In genomic region chr13:99321709-99322108, GRCh38 we compare ENCODE assay signal across 11 cellular contexts. TPM values are rescaled to one million over a fixed set of nuclear protein-coding genes. Genes with fewer than 3 reads are reported as not detected.
DNase-seq lines count a peak whose midpoint lies in the region; ATAC-seq, FAIRE-seq and TF ChIP-seq lines count a peak whose summit lies in the region.
"Had no signal": no experiment of that assay in that cellular context is flagged by ENCODE, and none has a peak within 500 bp of the region (broad histone marks: within the 10 kb centered on the region; RNA-seq: fewer than 3 reads in every experiment).

No MANE protein-coding gene starts in this region.

- H3K9me3 Mint-ChIP-seq in activated naive CD4-positive, alpha-beta T cell treated with anti-CD3 and anti-CD28 coated beads, Interleukin-2, amount 10 ng/mL, durations not matched to agents 7 days and 5 days: no peaks in the 10 kb centered on the region
- H3K9me3 Mint-ChIP-seq in activated CD8-positive, alpha-beta T cell treated with anti-CD3 and anti-CD28 coated beads, Interleukin-2, amount 10 ng/mL, durations not matched to agents 7 days and 5 days (ENCODE audit: insufficient read depth): no peaks in the 10 kb centered on the region
- H3K9me3 Mint-ChIP-seq: neural crest cell had no signal

- intact Hi-C loops in kidney (cut with DNase I): no loop called here

- no peak overlapping the region for H3K9ac ChIP-seq in kidney (ENCODE audit: low read length in 2 of 2)

- peak; percentile 29 for FAIRE-seq in kidney (lab: Jason Lieb, UNC)

- peaks cover 66% of the 10 kb centered on the region for H3K4me1 Mint-ChIP-seq in activated naive CD4-positive, alpha-beta T cell treated with anti-CD3 and anti-CD28 coated beads, Interleukin-2, amount 10 ng/mL, durations not matched to agents 7 days and 5 days
- H3K4me1 Mint-ChIP-seq in activated CD8-positive, alpha-beta T cell treated with anti-CD3 and anti-CD28 coated beads, Interleukin-2, amount 10 ng/mL, durations not matched to agents 7 days and 5 days (ENCODE audit: low read depth): peaks cover 65% of the 10 kb centered on the region

- CTCF ChIA-PET in activated naive CD4-positive, alpha-beta T cell treated with anti-CD3 and anti-CD28 coated beads, Interleukin-2, amount 10 ng/mL, durations not matched to agents 7 days and 5 days (lab: Charles Lee): interaction anchor here (0.8 to 2.5 kb wide), 7 partner anchors 16 to 115 kb away, joined by 3 to 12 read pairs (median 4); no protein-coding TSS in a partner anchor
- CTCF ChIA-PET in activated CD8-positive, alpha-beta T cell treated with anti-CD3 and anti-CD28 coated beads, Interleukin-2, amount 10 ng/mL, durations not matched to agents 7 days and 5 days (lab: Charles Lee): interaction anchor here (0.7 to 2.8 kb wide), 9 partner anchors 15 to 114 kb away, joined by 3 to 14 read pairs (median 5); partner anchors contain the start of gene GPR183

- no peak overlapping the region for H3K27ac ChIP-seq in kidney (ENCODE audit: low read depth in 2 of 2, low read length in 2 of 2)
- peak overlapping the region in 3 of 4 donors; percentile 34 to 44 (median 40) for H3K27ac ChIP-seq in tibial nerve
- H3K27ac ChIP-seq in caudate nucleus (ENCODE audit: low read depth, low read length): no peak overlapping the region

- no peak overlapping the region for H3K4me3 Mint-ChIP-seq in activated naive CD4-positive, alpha-beta T cell treated with anti-CD3 and anti-CD28 coated beads, Interleukin-2, amount 10 ng/mL, durations not matched to agents 7 days and 5 days
- H3K4me3 Mint-ChIP-seq in activated CD8-positive, alpha-beta T cell treated with anti-CD3 and anti-CD28 coated beads, Interleukin-2, amount 10 ng/mL, durations not matched to agents 7 days and 5 days: no peak overlapping the region
- H3K4me3 Mint-ChIP-seq: neural crest cell had no signal

- H3K9me3 ChIP-seq in kidney (ENCODE audit: control insufficient read depth in 1 of 2, low read length in 2 of 2) (no peaks in the 10 kb centered on the region), tibial nerve (no peaks in the 10 kb centered on the region)

- H3K27me3 Mint-ChIP-seq in activated naive CD4-positive, alpha-beta T cell treated with anti-CD3 and anti-CD28 coated beads, Interleukin-2, amount 10 ng/mL, durations not matched to agents 7 days and 5 days: no peaks in the 10 kb centered on the region
- H3K27me3 Mint-ChIP-seq in activated CD8-positive, alpha-beta T cell treated with anti-CD3 and anti-CD28 coated beads, Interleukin-2, amount 10 ng/mL, durations not matched to agents 7 days and 5 days (ENCODE audit: low read depth): no peaks in the 10 kb centered on the region

- TF ChIP-seq EP300 in tibial nerve (IDR thresholded peaks at IDR 0.05): no peak

- POLR2A ChIA-PET in activated CD8-positive, alpha-beta T cell treated with anti-CD3 and anti-CD28 coated beads, Interleukin-2, amount 10 ng/mL, durations not matched to agents 7 days and 5 days (lab: Charles Lee): interaction anchor here (0.8 to 1.5 kb wide), 5 partner anchors 31 to 121 kb away, joined by 3 to 6 read pairs (median 4); partner anchors contain the start of gene UBAC2

- H3K4me1 ChIP-seq in kidney (ENCODE audit: control insufficient read depth in 1 of 2, insufficient read depth in 1 of 2, low read depth in 1 of 2, low read length in 2 of 2) (no peaks in the 10 kb centered on the region), tibial nerve (peaks cover 0 to 35% (median 22%) of the 10 kb centered on the region in 4 donors)

- H3K4me3 ChIP-seq in kidney (ENCODE audit: low read length in 2 of 2) (no peak overlapping the region), tibial nerve (no peak overlapping the region)

- no peak for ATAC-seq in activated CD8-positive, alpha-beta T cell treated with anti-CD3 and anti-CD28 coated beads, Interleukin-2, amount 10 ng/mL, durations not matched to agents 7 days and 5 days
- ATAC-seq in GM21619 (IDR thresholded peaks at IDR 0.05; ENCODE audit: unreplicated experiment): no peak

- peak overlapping the region; percentile 91 for H3K27ac Mint-ChIP-seq in activated naive CD4-positive, alpha-beta T cell treated with anti-CD3 and anti-CD28 coated beads, Interleukin-2, amount 10 ng/mL, durations not matched to agents 7 days and 5 days
- H3K27ac Mint-ChIP-seq in activated CD8-positive, alpha-beta T cell treated with anti-CD3 and anti-CD28 coated beads, Interleukin-2, amount 10 ng/mL, durations not matched to agents 7 days and 5 days: peak overlapping the region; percentile 89

- peaks cover 50% of the 10 kb centered on the region for H3K36me3 Mint-ChIP-seq in activated naive CD4-positive, alpha-beta T cell treated with anti-CD3 and anti-CD28 coated beads, Interleukin-2, amount 10 ng/mL, durations not matched to agents 7 days and 5 days
- peaks cover 60% of the 10 kb centered on the region for H3K36me3 Mint-ChIP-seq in activated CD8-positive, alpha-beta T cell treated with anti-CD3 and anti-CD28 coated beads, Interleukin-2, amount 10 ng/mL, durations not matched to agents 7 days and 5 days (ENCODE audit: low read depth)

- no peak for DNase-seq in activated naive CD4-positive, alpha-beta T cell treated with anti-CD3 and anti-CD28 coated beads, Interleukin-2, amount 10 ng/mL, durations not matched to agents 7 days and 5 days
- DNase-seq in activated naive CD4-positive, alpha-beta T cell treated with anti-CD3 and anti-CD28 coated beads, Interleukin-2, amount 50 U/mL, for 16 hours: no peak
- DNase-seq in activated CD8-positive, alpha-beta T cell treated with anti-CD3 and anti-CD28 coated beads, Interleukin-2, amount 10 ng/mL, durations not matched to agents 7 days and 5 days: no peak
- DNase-seq in kidney (no peak), tibial nerve (ENCODE audit: low spot score in 2 of 2) (no peak), NCI-H2081 (lab: John Stamatoyannopoulos, UW) (no peak), caudate nucleus (lab: John Stamatoyannopoulos, UW) (no peak)
- DNase-seq: cerebellar nuclear complex, NCI-H2227 treated with DMSO at 0.1 percent for 48 hours had no signal

- H3K27me3 ChIP-seq in tibial nerve: no peaks in the 10 kb centered on the region

- H3K36me3 ChIP-seq in kidney (ENCODE audit: control insufficient read depth in 1 of 2, insufficient read depth in 2 of 2, low read length in 2 of 2) (peaks cover 1 to 4% of the 10 kb centered on the region in 2 donors), tibial nerve (peaks cover 0 to 29% (median 0%) of the 10 kb centered on the region in 3 donors)

- no peak for TF ChIP-seq POLR2A in tibial nerve (IDR thresholded peaks at IDR 0.05)

- TF ChIP-seq CTCF in kidney (IDR thresholded peaks at IDR 0.05; ENCODE audit: borderline replicate concordance, extremely low read depth, insufficient read depth) (no peak), tibial nerve (IDR thresholded peaks at IDR 0.05) (no peak)

RNA-seq across cellular contexts. Expression of gene GPR183, which starts 14.5 kb away (rescaled TPM):
- 1 to 10 TPM; 5.0 to 5.2 TPM for total RNA-seq in activated CD8-positive, alpha-beta T cell treated with anti-CD3 and anti-CD28 coated beads, Interleukin-2, amount 10 ng/mL, durations not matched to agents 7 days and 5 days
- total RNA-seq in kidney (11.8 TPM), tibial nerve (10 to 100 TPM in 3 of 4 donors, 1 to 10 TPM in 1; 6.3 to 20.4 (median 13.1) TPM)
- 1.7 TPM for polyA plus RNA-seq in kidney (ENCODE audit: insufficient read depth, low read depth, low replicate concordance)
- total RNA-seq: neural crest cell had no signal

Comparison
In these comparisons a context has a peak if more than half of its experiments do, and no peak if none do; other contexts are left out.
1. H3K27ac ChIP-seq: peak in tibial nerve (3 of 4); none in kidney (0 of 2) and caudate nucleus (single experiment).